In genomic region chr14:61561144-61561543, GRCh38 we compare ENCODE assay signal across 8 cellular contexts.
DNase-seq lines count a peak whose midpoint lies in the region; ATAC-seq and TF ChIP-seq lines count a peak whose summit lies in the region.

No MANE protein-coding gene starts in this region.

- H3K36me3 Mint-ChIP-seq in Calu3 (ENCODE audit: insufficient read depth, unreplicated experiment): peaks cover 42% of the 10 kb centered on the region

- H3K4me1 Mint-ChIP-seq in Calu3 (ENCODE audit: low read depth, unreplicated experiment): peaks cover 67% of the 10 kb centered on the region

- BruUV-seq in Calu3 (replicated peaks; lab: Mats Ljungman, UMichigan): no TSS peak

- 76 to 80% (median 77%) methylated on average over 3 of the region's 3 CpGs for WGBS in psoas muscle, 3 donors

- POLR2A ChIA-PET in RWPE1 (lab: Yijun Ruan, JAX; ENCODE audit: low non-redundant PET): no interaction called here

- peak overlapping the region; percentile 99 for H3K27ac Mint-ChIP-seq in Calu3 (ENCODE audit: unreplicated experiment)

- intact Hi-C loops in Calu3 (cut with micrococcal nuclease; ENCODE audit: unreplicated experiment) (loop anchor here (1.0 to 10.0 kb wide), 5 partner anchors 36 to 274 kb away; no protein-coding TSS in a partner anchor), psoas muscle (cut with DNase I) (loop anchor here in 1 of 2 donors (5.0 kb wide), 1 partner anchor 84 kb away; no protein-coding TSS in a partner anchor)

- CTCF ChIA-PET in Calu3 (lab: Charles Lee) (interaction anchor here (0.6 to 2.5 kb wide), 7 partner anchors 9 to 193 kb away, joined by 3 to 16 read pairs (median 4); no protein-coding TSS in a partner anchor), RWPE1 (lab: Yijun Ruan, JAX) (interaction anchor here (0.6 to 0.9 kb wide), 2 partner anchors 15 to 313 kb away, joined by 3 to 4 read pairs; no protein-coding TSS in a partner anchor)

- H3K27ac ChIP-seq in RWPE1 (peak overlapping the region; percentile 98), psoas muscle (peak overlapping the region; percentile 83)

- H3K9me3 ChIP-seq in psoas muscle: no peaks in the 10 kb centered on the region

- no peaks in the 10 kb centered on the region for H3K27me3 ChIP-seq in psoas muscle (ENCODE audit: insufficient read depth in 3 of 3, low read length in 2 of 3)

- peak overlapping the region; percentile 12 for H3K4me3 Mint-ChIP-seq in Calu3 (ENCODE audit: low read depth, unreplicated experiment)

- DNase-seq in Calu3 (no peak), RWPE1 (ENCODE audit: low spot score) (no peak), fibroblast of gingiva (ENCODE audit: low read depth) (peak; percentile 70), psoas muscle (no peak), AG08396 (ENCODE audit: low spot score) (no peak), NK-92 (lab: John Stamatoyannopoulos, UW; ENCODE audit: unreplicated experiment) (no peak), UCSD-AML1 (lab: John Stamatoyannopoulos, UW; ENCODE audit: unreplicated experiment) (no peak)

- no peaks in the 10 kb centered on the region for H3K27me3 Mint-ChIP-seq in Calu3 (ENCODE audit: unreplicated experiment)

- no peaks in the 10 kb centered on the region for H3K9me3 Mint-ChIP-seq in Calu3 (ENCODE audit: low read depth, unreplicated experiment)

- H3K4me3 ChIP-seq in psoas muscle: no peak overlapping the region

- peaks cover 29% of the 10 kb centered on the region for H3K4me1 ChIP-seq in psoas muscle

- H3K36me3 ChIP-seq in psoas muscle (ENCODE audit: insufficient read depth in 1 of 2, low read depth in 1 of 2): no peaks in the 10 kb centered on the region

- TF ChIP-seq CTCF in Calu3 (IDR thresholded peaks at IDR 0.05; ENCODE audit: unreplicated experiment) (no peak), RWPE1 (conservative IDR thresholded peaks at IDR 0.05; ENCODE audit: low read depth) (no peak), psoas muscle (IDR thresholded peaks at IDR 0.05) (no peak)

- ATAC-seq in psoas muscle (peak in 1 of 4 donors; percentile 34), GM18870 (IDR thresholded peaks at IDR 0.05; ENCODE audit: unreplicated experiment) (no peak)
